8 cellular contexts compared by ENCODE assay signal in genomic region chr6:27472617-27473400, GRCh38. TPM values are rescaled to one million over a fixed set of nuclear protein-coding genes. Genes with fewer than 3 reads are reported as not detected.
DNase-seq lines count a peak whose midpoint lies in the region; ATAC-seq, FAIRE-seq and TF ChIP-seq lines count a peak whose summit lies in the region.

Gene ZNF184, minus strand, starts transcription at chr6:27473105. Its CDS starts 811 bp downstream, at chr6:27472294.

- peak; percentile 90 for ATAC-seq in HG02840 (IDR thresholded peaks at IDR 0.05; ENCODE audit: low FRiP score, unreplicated experiment)
- ATAC-seq in T-cell (replicated peaks in 1 of 4) = peak; percentile 78 to 93 (median 92)
- peak; percentile 99 to 100 (median 100) for ATAC-seq in heart right ventricle
- peak; percentile 99 for ATAC-seq in upper lobe of right lung

- H3K27ac ChIP-seq in heart right ventricle (peak within 1 kb of the TSS in 9 of 10 donors; percentile 81 to 93 (median 90)), upper lobe of right lung (peak within 1 kb of the TSS; percentile 93)

- peaks cover 22% of the 10 kb centered on the region for H3K36me3 Mint-ChIP-seq in T-cell

- TF ChIP-seq CTCF in heart right ventricle (IDR thresholded peaks at IDR 0.05) (peak in 3 of 9 donors; percentile 7 to 30 (median 17)), upper lobe of right lung (IDR thresholded peaks at IDR 0.05) (peak; percentile 10)

- no peaks in the 10 kb centered on the region for H3K27me3 Mint-ChIP-seq in T-cell

- DNase-seq in GM12891 (ENCODE audit: insufficient read length, low spot score) (peak; percentile 58), NCI-H1436 treated with DMSO at 0.1 percent for 48 hours (lab: John Stamatoyannopoulos, UW) (peak; percentile 87), T-cell (peak; percentile 64 to 86 (median 76)), amniotic epithelial cell (ENCODE audit: low read depth) (peak; percentile 99), heart right ventricle (peak; percentile 95 to 96), posterior cingulate gyrus (peak; percentile 90 to 99 (median 93)), upper lobe of right lung (peak; percentile 97)

- no peaks in the 10 kb centered on the region for H3K27me3 ChIP-seq in heart right ventricle
- H3K27me3 ChIP-seq in upper lobe of right lung = no peaks in the 10 kb centered on the region

- H3K4me1 Mint-ChIP-seq in T-cell = peaks cover 48 to 53% (median 51%) of the 10 kb centered on the region in 3 donors

- TF ChIP-seq POLR2A in GM12891 (IDR thresholded peaks at IDR 0.05; ENCODE audit: low read depth, low read length) = peak; percentile 81; the same call in 1 of the 2 replicates

- H3K27ac Mint-ChIP-seq in T-cell = peak within 1 kb of the TSS; percentile 96

- peak within 1 kb of the TSS; percentile 97 to 99 (median 99) for H3K4me3 Mint-ChIP-seq in T-cell

- POLR2A ChIA-PET in T-cell (lab: Charles Lee) = interaction anchor here (0.6 to 1.0 kb wide), 7 partner anchors 10 to 1139 kb away, joined by 3 to 5 read pairs (median 3); a partner anchor contains a TSS

- CTCF ChIA-PET in T-cell (lab: Charles Lee) = interaction anchor here in 1 of 2 donors (0.7 to 1.7 kb wide), 4 partner anchors 46 to 300 kb away, joined by 3 to 7 read pairs (median 4); partner anchors contain the start of gene ZNF391

- peaks cover 0 to 34% (median 0%) of the 10 kb centered on the region in 9 donors for H3K36me3 ChIP-seq in heart right ventricle
- H3K36me3 ChIP-seq in upper lobe of right lung = peaks cover 15% of the 10 kb centered on the region

- FAIRE-seq in GM12891 (lab: Jason Lieb, UNC) = peak; percentile 98

- 0 to 1% methylated on average over 56 of the region's 56 CpGs for WGBS in heart right ventricle, 2 donors

- no peaks in the 10 kb centered on the region for H3K9me3 Mint-ChIP-seq in T-cell

- H3K4me1 ChIP-seq in heart right ventricle = peaks cover under 1 to 31% (median 17%) of the 10 kb centered on the region in 9 donors
- H3K4me1 ChIP-seq in upper lobe of right lung = peaks cover 18% of the 10 kb centered on the region

- intact Hi-C loops in heart right ventricle (cut with DNase I) (loop anchor here in 7 of 10 donors (5.0 to 10.0 kb wide), 12 partner anchors 86 to 1512 kb away; partner anchors contain the start of gene ZNF391 (in 1 of the 7)), posterior cingulate gyrus (cut with DNase I) (loop anchor here (2.0 kb wide), 1 partner anchor 84 kb away; the partner anchor contains the start of gene ZNF391), upper lobe of right lung (cut with DNase I) (no loop called here)

- H3K4me3 ChIP-seq in heart right ventricle = peak within 1 kb of the TSS; percentile 51 to 97 (median 80)
- H3K4me3 ChIP-seq in upper lobe of right lung = peak within 1 kb of the TSS; percentile 85

- no peaks in the 10 kb centered on the region for H3K9me3 ChIP-seq in heart right ventricle
- no peaks in the 10 kb centered on the region for H3K9me3 ChIP-seq in upper lobe of right lung

TF ChIP-seq in GM12891, 5 proteins besides CTCF, POLR2A, EP300 and RAD21:
- TF ChIP-seq TAF1 (IDR thresholded peaks at IDR 0.05; ENCODE audit: low read depth, low read length) = peak; percentile 56; the same call in 1 of the 2 replicates
- no peak for TF ChIP-seq PAX5 (IDR thresholded peaks at IDR 0.05; ENCODE audit: insufficient read depth, low read length, severe bottlenecking)
- TF ChIP-seq SPI1 (IDR thresholded peaks at IDR 0.05; ENCODE audit: low read depth, low read length) = 0 out of 2 replicates have a peak, but pooled peaks have one; percentile 21
- TF ChIP-seq POU2F2 (IDR thresholded peaks at IDR 0.05; ENCODE audit: low read depth, low read length) = no peak
- TF ChIP-seq POLR2AphosphoS5 (IDR thresholded peaks at IDR 0.05; ENCODE audit: low read depth, low read length) = no peak; the same call in 1 of the 2 replicates

RNA-seq across cellular contexts. Expression of gene ZNF184, which starts in this region (rescaled TPM):
- polyA plus RNA-seq in GM12891 (2012; ENCODE audit: low read depth, missing spikeins) = 2.2 TPM
- 10 to 100 TPM; 11.2 to 14.3 (median 12.5) TPM for total RNA-seq in T-cell
- 1 to 10 TPM; 2.1 to 5.5 (median 3.4) TPM for total RNA-seq in heart right ventricle
- polyA plus RNA-seq in heart right ventricle = 1 to 10 TPM; 1.3 to 1.4 TPM
- total RNA-seq in upper lobe of right lung = 6.8 TPM

Comparison
In these comparisons a context has a peak if more than half of its experiments do, and no peak if none do; other contexts are left out.
1. Peak in every context shown above with its lines: DNase-seq, ATAC-seq, H3K4me3 ChIP-seq and H3K27ac ChIP-seq.